1 cellular context compared by ENCODE assay signal in the genomic region with DNA sequence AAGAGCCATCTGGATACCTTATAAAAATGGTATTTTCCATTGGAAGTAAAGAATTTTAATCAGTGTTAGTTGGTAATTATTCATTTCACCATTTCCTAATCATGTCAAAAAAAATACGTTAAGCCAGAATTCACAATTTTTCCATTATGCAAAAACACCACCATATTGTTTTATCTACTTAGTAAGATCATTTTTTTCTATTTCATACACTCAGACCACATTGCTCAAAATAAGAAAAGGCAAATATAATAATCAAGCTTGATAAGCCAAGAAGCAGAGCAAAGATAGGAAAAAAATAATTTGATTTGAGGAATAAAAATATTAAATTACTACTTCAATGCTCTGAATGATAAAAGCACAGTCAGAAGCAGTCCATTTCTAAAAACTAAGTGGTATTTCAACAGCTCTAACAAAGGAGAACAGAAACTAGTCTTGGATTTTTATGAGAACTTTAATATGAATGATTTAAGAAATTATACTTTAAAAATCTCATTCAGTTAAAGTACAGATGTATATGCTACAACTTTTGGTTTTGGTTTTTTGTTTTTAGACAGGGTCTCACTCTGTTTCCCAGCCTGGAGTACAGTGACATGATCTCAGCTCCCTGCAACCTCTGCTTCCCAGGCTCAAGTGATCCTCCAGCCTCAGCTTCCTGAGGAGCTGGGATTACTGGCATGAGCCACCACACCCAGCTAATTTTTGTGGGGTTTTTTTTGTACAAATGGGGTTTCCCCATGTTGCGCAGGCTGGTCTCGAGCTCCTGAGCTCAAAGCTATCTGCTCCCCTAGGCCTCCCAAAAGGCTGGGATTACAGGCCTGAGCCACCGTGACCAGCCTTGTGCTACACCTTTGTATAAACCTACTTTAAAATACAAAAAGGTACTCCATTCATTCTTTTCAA.
A peak's percentile ranks its signal among the peaks of the same experiment; 100 is the strongest.
TF ChIP-seq lines count a peak whose summit lies in the region.

No MANE protein-coding gene starts in this region.

TF ChIP-seq in GM12878, 131 proteins besides CTCF, POLR2A, EP300 and RAD21 (continued from another document):
- no peak for TF ChIP-seq IRF3 (IDR thresholded peaks at IDR 0.05)
- TF ChIP-seq NBN (IDR thresholded peaks at IDR 0.05), result 0 out of 2 replicates have a peak, but pooled peaks have one; percentile 23
- peak in 1 of 2 experiments; percentile 58; a peak in 2 of 4 replicates for TF ChIP-seq IKZF2 (IDR thresholded peaks at IDR 0.05)
- no peak for TF ChIP-seq SMAD5 (IDR thresholded peaks at IDR 0.05; ENCODE audit: low read depth)
- TF ChIP-seq EED (IDR thresholded peaks at IDR 0.05; ENCODE audit: low read depth), result peak; percentile 89
- TF ChIP-seq CBX5 (IDR thresholded peaks at IDR 0.05; ENCODE audit: low read depth), result no peak
- TF ChIP-seq WRNIP1 (IDR thresholded peaks at IDR 0.05; ENCODE audit: borderline replicate concordance, low read depth, low read length), result no peak
- 0 out of 2 replicates have a peak, but pooled peaks have one; percentile 29 for TF ChIP-seq PML (IDR thresholded peaks at IDR 0.05; ENCODE audit: low read length)
- peak; percentile 53 for TF ChIP-seq IKZF1 (conservative IDR thresholded peaks at IDR 0.05)
